In the genomic region with DNA sequence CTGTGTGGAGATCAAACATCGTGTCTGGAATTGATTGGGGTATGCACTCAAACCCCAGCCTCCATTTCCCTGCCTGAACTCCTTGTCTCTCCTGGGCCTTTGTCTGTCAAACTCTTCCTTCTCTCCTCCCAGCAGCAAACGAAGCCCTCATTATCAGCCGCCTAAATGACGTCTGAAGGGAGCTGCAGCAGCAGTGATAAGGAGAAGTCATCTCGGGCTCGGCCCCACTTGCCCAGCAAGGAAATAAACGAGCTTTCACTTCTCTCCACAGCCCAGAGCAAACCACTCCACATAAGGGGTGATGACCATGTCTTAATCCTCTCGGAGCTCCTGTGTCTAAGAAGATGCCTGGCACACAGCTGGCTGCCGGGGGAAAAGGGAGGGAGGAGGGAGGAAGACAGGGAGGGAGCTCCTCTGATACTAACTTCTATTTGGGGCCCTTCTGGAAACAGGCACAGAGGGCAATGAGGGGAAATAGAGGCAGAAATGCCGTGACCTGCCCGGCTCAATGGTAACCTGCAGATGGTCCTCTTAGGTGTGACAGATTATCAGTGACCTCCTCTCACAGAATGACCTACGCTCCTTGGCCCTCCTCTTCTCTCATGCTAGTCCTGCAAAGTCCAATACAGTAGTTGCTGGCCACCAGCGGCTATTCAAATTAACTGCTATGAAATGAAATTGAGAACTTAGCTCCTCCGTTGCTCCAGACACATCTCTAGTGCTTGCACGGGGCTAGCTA, we compare ENCODE assay signal across 1 cellular context.
A peak's percentile ranks its signal among the peaks of the same experiment; 100 is the strongest.
TF ChIP-seq lines count a peak whose summit lies in the region.

No MANE protein-coding gene starts in this region.

TF ChIP-seq in K562, 482 proteins besides CTCF, POLR2A, EP300 and RAD21 (continued from another document and continues in another):
- TF ChIP-seq PTBP1 (IDR thresholded peaks at IDR 0.05; ENCODE audit: low read depth, low read length) (no peak), NFXL1 (CRISPR knock-in tag; IDR thresholded peaks at IDR 0.05) (no peak), ZNF551 (CRISPR knock-in tag; IDR thresholded peaks at IDR 0.05) (no peak), ATF7 (IDR thresholded peaks at IDR 0.05) (peak; percentile 95), KLF1 (tag; IDR thresholded peaks at IDR 0.05) (no peak), CTCFL (IDR thresholded peaks at IDR 0.05; ENCODE audit: borderline replicate concordance, insufficient read depth, low read depth, low read length, poor library complexity, severe bottlenecking) (no peak), ZNF395 (CRISPR knock-in tag; IDR thresholded peaks at IDR 0.05) (peak; percentile 97), BMI1 (IDR thresholded peaks at IDR 0.05; ENCODE audit: low read length) (no peak), RUNX1 (IDR thresholded peaks at IDR 0.05; ENCODE audit: low read depth) (peak; percentile 65; the same call in 1 of the 2 replicates), PHF8 (IDR thresholded peaks at IDR 0.05; ENCODE audit: borderline replicate concordance, low read length) (peak; percentile 22; the same call in 1 of the 2 replicates), ZNF324 (CRISPR knock-in tag; IDR thresholded peaks at IDR 0.05) (no peak), ZNF316 (IDR thresholded peaks at IDR 0.05) (no peak), PRPF4 (IDR thresholded peaks at IDR 0.05; ENCODE audit: insufficient read depth, low read depth, low read length, poor library complexity, severe bottlenecking) (no peak), GMEB1 (CRISPR knock-in tag; IDR thresholded peaks at IDR 0.05) (no peak), ZNF584 (CRISPR knock-in tag; IDR thresholded peaks at IDR 0.05; ENCODE audit: low read depth) (no peak), EWSR1 (IDR thresholded peaks at IDR 0.05; ENCODE audit: borderline replicate concordance, low read depth, partially characterized antibody) (no peak), NR4A1 (CRISPR knock-in tag; IDR thresholded peaks at IDR 0.05) (no peak), NR4A1 (tag; IDR thresholded peaks at IDR 0.05) (peak; percentile 79), TRIM24 (IDR thresholded peaks at IDR 0.05) (peak; percentile 79 to 91), SMARCC2 (IDR thresholded peaks at IDR 0.05; ENCODE audit: low read depth) (peak; percentile 91), POLR2G (IDR thresholded peaks at IDR 0.05; ENCODE audit: low read depth, low read length) (no peak), NCOR1 (IDR thresholded peaks at IDR 0.05) (peak; percentile 95), L3MBTL2 (IDR thresholded peaks at IDR 0.05) (peak; percentile 81), HES1 (IDR thresholded peaks at IDR 0.05; ENCODE audit: low read depth) (peak; percentile 51; the same call in 1 of the 2 replicates), ZNF174 (CRISPR knock-in tag; IDR thresholded peaks at IDR 0.05) (no peak), MYNN (IDR thresholded peaks at IDR 0.05) (peak; percentile 74), MYNN (CRISPR knock-in tag; IDR thresholded peaks at IDR 0.05) (no peak), ZFX (CRISPR knock-in tag; IDR thresholded peaks at IDR 0.05) (peak; percentile 76; the same call in 1 of the 2 replicates), CC2D1A (IDR thresholded peaks at IDR 0.05) (peak; percentile 83; the same call in 1 of the 2 replicates), ZNF699 (CRISPR knock-in tag; IDR thresholded peaks at IDR 0.05; ENCODE audit: insufficient replicate concordance) (no peak), SLC30A9 (CRISPR knock-in tag; IDR thresholded peaks at IDR 0.05) (no peak), KAT8 (IDR thresholded peaks at IDR 0.05; ENCODE audit: low read depth) (no peak), NFATC3 (IDR thresholded peaks at IDR 0.05) (0 out of 2 replicates have a peak, but pooled peaks have one; percentile 65), ZNF197 (CRISPR knock-in tag; IDR thresholded peaks at IDR 0.05; ENCODE audit: low read depth) (peak; percentile 65; the same call in 1 of the 2 replicates), GATA2 (CRISPR knock-in tag; IDR thresholded peaks at IDR 0.05) (peak; percentile 89), CHD2 (IDR thresholded peaks at IDR 0.05; ENCODE audit: low read depth, low read length) (0 out of 2 replicates have a peak, but pooled peaks have one; percentile 37), NFIX (CRISPR knock-in tag; IDR thresholded peaks at IDR 0.05; ENCODE audit: low read depth) (no peak), CHD1 (IDR thresholded peaks at IDR 0.05; ENCODE audit: low read length) (no peak), SP2 (IDR thresholded peaks at IDR 0.05; ENCODE audit: extremely low read depth, low read depth, low read length, poor library complexity, severe bottlenecking) (peak; percentile 10), NCOA2 (IDR thresholded peaks at IDR 0.05; ENCODE audit: partially characterized antibody in 2 of 2) (no peak), PTTG1 (tag; IDR thresholded peaks at IDR 0.05; ENCODE audit: low read depth) (no peak), MCM5 (IDR thresholded peaks at IDR 0.05; ENCODE audit: low read depth) (no peak), MAZ (CRISPR knock-in tag; conservative IDR thresholded peaks at IDR 0.05 in 1 of 2, IDR thresholded peaks at IDR 0.05 in 1 of 2) (peak in 1 of 2 experiments; percentile 54; a peak in 2 of 4 replicates), PCBP2 (IDR thresholded peaks at IDR 0.05; ENCODE audit: low read depth, low read length, poor library complexity, severe bottlenecking) (no peak), ELF4 (CRISPR knock-in tag; IDR thresholded peaks at IDR 0.05) (peak; percentile 87; the same call in 1 of the 2 replicates), KLF6 (CRISPR knock-in tag; IDR thresholded peaks at IDR 0.05; ENCODE audit: borderline replicate concordance) (no peak), MCM3 (IDR thresholded peaks at IDR 0.05) (no peak)
- TF ChIP-seq, protein P1, sequence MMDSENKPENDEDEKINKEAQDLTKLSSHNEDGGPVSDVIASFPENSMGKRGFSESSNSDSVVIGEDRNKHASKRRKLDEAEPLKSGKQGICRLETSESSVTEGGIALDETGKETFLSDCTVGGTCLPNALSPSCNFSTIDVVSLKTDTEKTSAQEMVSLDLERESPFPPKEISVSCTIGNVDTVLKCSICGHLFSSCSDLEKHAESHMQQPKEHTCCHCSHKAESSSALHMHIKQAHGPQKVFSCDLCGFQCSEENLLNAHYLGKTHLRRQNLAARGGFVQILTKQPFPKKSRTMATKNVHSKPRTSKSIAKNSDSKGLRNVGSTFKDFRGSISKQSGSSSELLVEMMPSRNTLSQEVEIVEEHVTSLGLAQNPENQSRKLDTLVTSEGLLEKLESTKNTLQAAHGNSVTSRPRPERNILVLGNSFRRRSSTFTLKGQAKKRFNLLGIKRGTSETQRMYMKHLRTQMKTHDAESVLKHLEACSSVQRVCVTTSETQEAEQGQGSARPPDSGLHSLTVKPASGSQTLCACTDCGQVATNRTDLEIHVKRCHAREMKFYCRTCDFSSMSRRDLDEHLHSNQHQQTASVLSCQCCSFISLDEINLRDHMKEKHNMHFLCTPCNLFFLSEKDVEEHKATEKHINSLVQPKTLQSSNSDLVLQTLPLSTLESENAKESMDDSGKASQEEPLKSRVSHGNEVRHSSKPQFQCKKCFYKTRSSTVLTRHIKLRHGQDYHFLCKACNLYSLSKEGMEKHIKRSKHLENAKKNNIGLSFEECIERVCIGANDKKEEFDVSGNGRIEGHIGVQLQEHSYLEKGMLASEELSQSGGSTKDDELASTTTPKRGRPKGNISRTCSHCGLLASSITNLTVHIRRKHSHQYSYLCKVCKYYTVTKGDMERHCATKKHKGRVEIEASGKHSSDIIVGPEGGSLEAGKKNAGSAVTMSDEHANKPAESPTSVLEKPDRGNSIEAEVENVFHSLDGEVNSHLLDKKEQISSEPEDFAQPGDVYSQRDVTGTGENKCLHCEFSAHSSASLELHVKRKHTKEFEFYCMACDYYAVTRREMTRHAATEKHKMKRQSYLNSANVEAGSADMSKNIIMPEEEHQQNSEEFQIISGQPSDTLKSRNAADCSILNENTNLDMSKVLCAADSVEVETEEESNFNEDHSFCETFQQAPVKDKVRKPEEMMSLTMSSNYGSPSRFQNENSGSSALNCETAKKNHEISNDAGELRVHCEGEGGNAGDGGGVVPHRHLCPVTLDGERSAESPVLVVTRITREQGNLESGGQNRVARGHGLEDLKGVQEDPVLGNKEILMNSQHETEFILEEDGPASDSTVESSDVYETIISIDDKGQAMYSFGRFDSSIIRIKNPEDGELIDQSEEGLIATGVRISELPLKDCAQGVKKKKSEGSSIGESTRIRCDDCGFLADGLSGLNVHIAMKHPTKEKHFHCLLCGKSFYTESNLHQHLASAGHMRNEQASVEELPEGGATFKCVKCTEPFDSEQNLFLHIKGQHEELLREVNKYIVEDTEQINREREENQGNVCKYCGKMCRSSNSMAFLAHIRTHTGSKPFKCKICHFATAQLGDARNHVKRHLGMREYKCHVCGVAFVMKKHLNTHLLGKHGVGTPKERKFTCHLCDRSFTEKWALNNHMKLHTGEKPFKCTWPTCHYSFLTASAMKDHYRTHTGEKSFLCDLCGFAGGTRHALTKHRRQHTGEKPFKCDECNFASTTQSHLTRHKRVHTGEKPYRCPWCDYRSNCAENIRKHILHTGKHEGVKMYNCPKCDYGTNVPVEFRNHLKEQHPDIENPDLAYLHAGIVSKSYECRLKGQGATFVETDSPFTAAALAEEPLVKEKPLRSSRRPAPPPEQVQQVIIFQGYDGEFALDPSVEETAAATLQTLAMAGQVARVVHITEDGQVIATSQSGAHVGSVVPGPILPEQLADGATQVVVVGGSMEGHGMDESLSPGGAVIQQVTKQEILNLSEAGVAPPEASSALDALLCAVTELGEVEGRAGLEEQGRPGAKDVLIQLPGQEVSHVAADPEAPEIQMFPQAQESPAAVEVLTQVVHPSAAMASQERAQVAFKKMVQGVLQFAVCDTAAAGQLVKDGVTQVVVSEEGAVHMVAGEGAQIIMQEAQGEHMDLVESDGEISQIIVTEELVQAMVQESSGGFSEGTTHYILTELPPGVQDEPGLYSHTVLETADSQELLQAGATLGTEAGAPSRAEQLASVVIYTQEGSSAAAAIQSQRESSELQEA (IDR thresholded peaks at IDR 0.05; ENCODE audit: low read depth), result no peak
- TF ChIP-seq, protein P2, sequence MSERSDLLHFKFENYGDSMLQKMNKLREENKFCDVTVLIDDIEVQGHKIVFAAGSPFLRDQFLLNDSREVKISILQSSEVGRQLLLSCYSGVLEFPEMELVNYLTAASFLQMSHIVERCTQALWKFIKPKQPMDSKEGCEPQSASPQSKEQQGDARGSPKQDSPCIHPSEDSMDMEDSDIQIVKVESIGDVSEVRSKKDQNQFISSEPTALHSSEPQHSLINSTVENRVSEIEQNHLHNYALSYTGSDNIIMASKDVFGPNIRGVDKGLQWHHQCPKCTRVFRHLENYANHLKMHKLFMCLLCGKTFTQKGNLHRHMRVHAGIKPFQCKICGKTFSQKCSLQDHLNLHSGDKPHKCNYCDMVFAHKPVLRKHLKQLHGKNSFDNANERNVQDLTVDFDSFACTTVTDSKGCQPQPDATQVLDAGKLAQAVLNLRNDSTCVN (CRISPR knock-in tag; IDR thresholded peaks at IDR 0.05), result no peak; the same call in 1 of the 2 replicates
- TF ChIP-seq, protein P3, sequence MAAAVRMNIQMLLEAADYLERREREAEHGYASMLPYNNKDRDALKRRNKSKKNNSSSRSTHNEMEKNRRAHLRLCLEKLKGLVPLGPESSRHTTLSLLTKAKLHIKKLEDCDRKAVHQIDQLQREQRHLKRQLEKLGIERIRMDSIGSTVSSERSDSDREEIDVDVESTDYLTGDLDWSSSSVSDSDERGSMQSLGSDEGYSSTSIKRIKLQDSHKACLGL (CRISPR knock-in tag; IDR thresholded peaks at IDR 0.05; ENCODE audit: borderline replicate concordance, poor library complexity, severe bottlenecking), result no peak
